ENCODE assay signal across 1 cellular context in genomic region chr19:1651061-1651547, GRCh38.
TF ChIP-seq lines count a peak whose summit lies in the region.

No MANE protein-coding gene starts in this region.

TF ChIP-seq in H1, 55 proteins besides CTCF, POLR2A, EP300 and RAD21:
- no peak for TF ChIP-seq CREB1 (IDR thresholded peaks at IDR 0.05)
- TF ChIP-seq ATF2 (IDR thresholded peaks at IDR 0.05; ENCODE audit: low read length) = peak; percentile 13; the same call in 1 of the 2 replicates
- TF ChIP-seq SIN3A (conservative IDR thresholded peaks at IDR 0.05 in 1 of 2, IDR thresholded peaks at IDR 0.05 in 1 of 2; ENCODE audit: low read depth in 1 of 2, low read length in 2 of 2) = peak in 1 of 2 experiments; percentile 53; a peak in 1 of 4 replicates
- no peak for TF ChIP-seq SRF (IDR thresholded peaks at IDR 0.05; ENCODE audit: low read depth, low read length)
- TF ChIP-seq HDAC2 (IDR thresholded peaks at IDR 0.05; ENCODE audit: borderline replicate concordance in 1 of 2, low read depth in 2 of 2, low read length in 2 of 2) = no peak
- TF ChIP-seq RNF2 (IDR thresholded peaks at IDR 0.05; ENCODE audit: borderline replicate concordance, low read depth, low read length, missing control alignments, poor library complexity, severe bottlenecking) = no peak
- TF ChIP-seq CTBP2 (IDR thresholded peaks at IDR 0.05; ENCODE audit: borderline replicate concordance, insufficient read depth, insufficient read length, low read length) = no peak
- TF ChIP-seq TAF1 (IDR thresholded peaks at IDR 0.05; ENCODE audit: low read depth, low read length) = peak; percentile 42; the same call in 1 of the 2 replicates
- TF ChIP-seq BCL11A (IDR thresholded peaks at IDR 0.05; ENCODE audit: low read depth in 2 of 2, low read length in 2 of 2) = no peak
- TF ChIP-seq CBX8 (IDR thresholded peaks at IDR 0.05; ENCODE audit: borderline replicate concordance, low read depth, low read length) = no peak
- no peak for TF ChIP-seq RFX5 (IDR thresholded peaks at IDR 0.05; ENCODE audit: borderline replicate concordance, low read depth, low read length)
- TF ChIP-seq SAP30 (IDR thresholded peaks at IDR 0.05; ENCODE audit: insufficient read depth, insufficient replicate concordance, low read length) = peak; percentile 52
- no peak for TF ChIP-seq HDAC6 (IDR thresholded peaks at IDR 0.05; ENCODE audit: low read depth, low read length)
- no peak for TF ChIP-seq CHD2 (IDR thresholded peaks at IDR 0.05; ENCODE audit: low read length)
- peak; percentile 36; the same call in 1 of the 2 replicates for TF ChIP-seq MAX (IDR thresholded peaks at IDR 0.05)
- no peak for TF ChIP-seq SP2 (IDR thresholded peaks at IDR 0.05; ENCODE audit: low read length)
- peak; percentile 1; the same call in 1 of the 2 replicates for TF ChIP-seq PHF8 (conservative IDR thresholded peaks at IDR 0.05; ENCODE audit: low read depth, low read length)
